9 cellular contexts compared by ENCODE assay signal in genomic region chr11:125871391-125872137, GRCh38. TPM values are rescaled to one million over a fixed set of nuclear protein-coding genes. Genes with fewer than 3 reads are reported as not detected.
DNase-seq lines count a peak whose midpoint lies in the region; ATAC-seq, FAIRE-seq and TF ChIP-seq lines count a peak whose summit lies in the region.
"Had no signal": no experiment of that assay in that cellular context is flagged by ENCODE, and none has a peak within 500 bp of the region (broad histone marks: within the 10 kb centered on the region; RNA-seq: fewer than 3 reads in every experiment).

No MANE protein-coding gene starts in this region.

- H4K8ac ChIP-seq in neuronal stem cell (ENCODE audit: low read depth, low read length), result no peak overlapping the region

- no peak overlapping the region for H3K23ac ChIP-seq in neuronal stem cell (ENCODE audit: low read depth, low read length, poor library complexity)

- in situ Hi-C loops in GM13976 (cut with MboI; ENCODE audit: low sequenced_read_pairs, unreplicated experiment), result no loop called here

- H3K9me3 ChIP-seq in neuronal stem cell (replicated peaks in 1 of 2; ENCODE audit: control insufficient read depth in 2 of 2, insufficient read depth in 1 of 2, low read depth in 1 of 2, low read length in 2 of 2), result peaks cover 1 to 6% of the 10 kb centered on the region in 2 donors

- TF ChIP-seq CTCF in D721Med (IDR thresholded peaks at IDR 0.05; ENCODE audit: insufficient read depth, missing control alignments) (peak; percentile 83), GM13976 (IDR thresholded peaks at IDR 0.05; ENCODE audit: borderline replicate concordance, control extremely low read depth, extremely low read depth, insufficient read depth, missing control alignments) (no peak)

- H4K91ac ChIP-seq in neuronal stem cell (ENCODE audit: low read depth, low read length, poor library complexity), result no peak overlapping the region

- no peak overlapping the region for H3K4me3 ChIP-seq in Jurkat, Clone E6-1 (ENCODE audit: low read length)
- no peak overlapping the region for H3K4me3 ChIP-seq in neuronal stem cell (ENCODE audit: low read length in 2 of 2)

- no peak overlapping the region for H3K4me2 ChIP-seq in neuronal stem cell (ENCODE audit: insufficient read depth, low read length, poor library complexity, severe bottlenecking)

- no peaks in the 10 kb centered on the region for H3K27me3 ChIP-seq in neuronal stem cell (ENCODE audit: control insufficient read depth in 3 of 3, insufficient read depth in 3 of 3, low read depth in 1 of 3, low read length in 3 of 3)

- intact Hi-C loops in left colon (cut with DNase I, micrococcal nuclease), result no loop called here

- no peak overlapping the region for H2AK5ac ChIP-seq in neuronal stem cell (ENCODE audit: low read depth, low read length)

- H3K27ac ChIP-seq in neuronal stem cell (replicated peaks; ENCODE audit: low read length), result no peak overlapping the region

- no peak overlapping the region for H3K9ac ChIP-seq in neuronal stem cell (ENCODE audit: low read depth, low read length, poor library complexity)

- H3K4ac ChIP-seq in neuronal stem cell (ENCODE audit: low read length), result no peak overlapping the region

- H2BK15ac ChIP-seq in neuronal stem cell (ENCODE audit: low read length), result no peak overlapping the region

- H2BK120ac ChIP-seq in neuronal stem cell (ENCODE audit: low read depth, low read length), result no peak overlapping the region

- H2BK5ac ChIP-seq in neuronal stem cell (ENCODE audit: low read length), result no peak overlapping the region

- H2AFZ ChIP-seq in neuronal stem cell (ENCODE audit: low read length), result no peak overlapping the region

- H3K14ac ChIP-seq in neuronal stem cell (ENCODE audit: low read length), result no peak overlapping the region

- no peaks in the 10 kb centered on the region for H3K79me1 ChIP-seq in neuronal stem cell (ENCODE audit: low read depth, low read length)

- WGBS in neuronal stem cell (ENCODE audit: extremely low coverage in 2 of 2, insufficient read length in 2 of 2, insufficient replicate concordance in 1 of 2), 2 donors, result no CpG with 5 or more reads among the region's 10 CpGs

- no peak for FAIRE-seq in D721Med (lab: Jason Lieb, UNC)

- ATAC-seq in GM21515 (IDR thresholded peaks at IDR 0.05; ENCODE audit: unreplicated experiment), result no peak
- ATAC-seq in left colon, result no peak

- DNase-seq in D721Med (ENCODE audit: insufficient read length, low spot score), result peak; percentile 42
- DNase-seq in Jurkat, Clone E6-1 (ENCODE audit: low read depth, low spot score), result peak; percentile 60
- DNase-seq in activated CD4-positive, alpha-beta T cell treated with anti-CD3 and anti-CD28 coated beads, Interleukin-2, amount 50 U/mL, for 48 hours, result peak; percentile 33 to 40
- peak; percentile 53 for DNase-seq in iPS DF 4.7 (ENCODE audit: extremely low read depth, low spot score)
- no peak for DNase-seq in GM13976 (ENCODE audit: low spot score)
- DNase-seq in neuronal stem cell (ENCODE audit: low spot score), result no peak
- DNase-seq in left colon, result no peak

- H2BK12ac ChIP-seq in neuronal stem cell (ENCODE audit: low read length), result no peak overlapping the region

- no peaks in the 10 kb centered on the region for H3K36me3 ChIP-seq in neuronal stem cell (replicated peaks in 1 of 2; ENCODE audit: control insufficient read depth in 2 of 2, insufficient read depth in 2 of 2, low read length in 2 of 2)

- peaks cover 0 to 4% of the 10 kb centered on the region in 2 donors for H3K4me1 ChIP-seq in neuronal stem cell (ENCODE audit: control insufficient read depth in 2 of 2, insufficient read depth in 1 of 2, low read depth in 1 of 2, low read length in 2 of 2)

- no peak overlapping the region for H3K18ac ChIP-seq in neuronal stem cell (ENCODE audit: low read length)

RNA-seq across cellular contexts. Expression of gene HYLS1, which starts 15.9 kb away (rescaled TPM):
- polyA plus RNA-seq in Jurkat, Clone E6-1 (2012; ENCODE audit: insufficient read depth, insufficient read length), result 13.4 TPM
- polyA plus RNA-seq in neuronal stem cell (2013, experiment 1 of 2), result 7.1 TPM
- polyA plus RNA-seq in neuronal stem cell (2013, experiment 2 of 2), result 6.8 TPM
- 1 to 10 TPM; 4.9 to 5.1 TPM for total RNA-seq in left colon

RNA-seq across cellular contexts. Expression of gene PUS3, which starts 31.4 kb away (rescaled TPM):
- 30.1 TPM for polyA plus RNA-seq in Jurkat, Clone E6-1 (2012; ENCODE audit: insufficient read depth, insufficient read length)
- 16.9 TPM for polyA plus RNA-seq in neuronal stem cell (2013, experiment 1 of 2)
- 18.4 TPM for polyA plus RNA-seq in neuronal stem cell (2013, experiment 2 of 2)
- 1 to 10 TPM; 4.7 to 7.5 TPM for total RNA-seq in left colon

RNA-seq across cellular contexts. Expression of gene DDX25, which starts 32.7 kb away (rescaled TPM):
- polyA plus RNA-seq in Jurkat, Clone E6-1 (2012; ENCODE audit: insufficient read depth, insufficient read length), result 44.7 TPM
- 7.2 TPM for polyA plus RNA-seq in neuronal stem cell (2013, experiment 1 of 2)
- 7.3 TPM for polyA plus RNA-seq in neuronal stem cell (2013, experiment 2 of 2)
- under 1 TPM; 0.20 to 0.27 TPM for total RNA-seq in left colon

RNA-seq across cellular contexts. Expression of gene PATE4, which starts 38.4 kb away (rescaled TPM):
- polyA plus RNA-seq in Jurkat, Clone E6-1 (2012; ENCODE audit: insufficient read depth, insufficient read length), result not detected
- polyA plus RNA-seq in neuronal stem cell (2013, experiment 1 of 2), result not detected
- not detected for polyA plus RNA-seq in neuronal stem cell (2013, experiment 2 of 2)
- not detected for total RNA-seq in left colon
- total RNA-seq: temporal lobe had no signal

Comparison
In these comparisons a context has a peak if more than half of its experiments do, and no peak if none do; other contexts are left out.
1. DNase-seq: peak in D721Med (single experiment), Jurkat, Clone E6-1 (single experiment), activated CD4-positive, alpha-beta T cell treated with anti-CD3 and anti-CD28 coated beads, Interleukin-2, amount 50 U/mL, for 48 hours (2 of 2) and iPS DF 4.7 (single experiment); none in GM13976 (single experiment), neuronal stem cell (single experiment) and left colon (0 of 2).